In the genomic region with DNA sequence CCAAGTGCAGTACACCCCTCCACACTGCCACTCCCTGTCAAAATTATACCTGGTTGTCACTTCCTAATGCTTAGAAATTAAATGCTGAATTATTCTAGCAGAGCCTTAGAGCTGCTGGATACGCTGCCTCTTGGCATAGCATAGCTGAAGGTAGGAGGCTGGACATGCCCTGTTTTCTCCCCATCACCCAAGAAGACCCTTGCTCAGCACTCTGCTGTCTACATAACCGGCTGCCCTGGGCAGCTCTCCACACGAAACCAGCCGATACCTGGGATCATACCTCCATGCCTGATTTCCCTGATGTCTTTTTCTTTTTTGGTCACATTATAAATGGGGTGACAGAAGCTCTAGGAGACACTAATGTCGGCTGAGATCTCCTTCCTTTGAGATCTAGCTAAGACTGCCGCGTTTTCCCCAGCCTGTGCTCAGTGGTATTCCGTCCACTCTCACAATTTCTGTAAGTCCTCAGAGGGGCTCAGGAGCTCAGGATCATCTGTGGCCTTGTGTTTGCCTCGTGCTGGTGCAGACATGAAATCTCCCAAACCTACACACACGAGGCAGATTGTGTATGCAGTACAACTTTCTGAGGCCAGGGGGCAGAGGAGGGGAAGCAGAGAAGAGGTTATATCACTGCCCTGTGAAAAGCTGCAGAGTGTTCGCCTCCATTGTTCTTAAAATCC, we compare ENCODE assay signal across 8 cellular contexts. TPM values are rescaled to one million over a fixed set of nuclear protein-coding genes. Genes with fewer than 3 reads are reported as not detected.
DNase-seq lines count a peak whose midpoint lies in the region; FAIRE-seq and TF ChIP-seq lines count a peak whose summit lies in the region.

No MANE protein-coding gene starts in this region.

- H3K4ac ChIP-seq in H1 (replicated peaks; ENCODE audit: insufficient read length, low read depth, low read length), result no peak overlapping the region

- peak; percentile 58 for FAIRE-seq in H1 (lab: Jason Lieb, UNC)

- H3K4me3 ChIP-seq in H1 (ENCODE audit: extremely low read depth in 1 of 4, insufficient read depth in 2 of 4, low read depth in 3 of 4, low read length in 4 of 4), result no peak overlapping the region

- no peak overlapping the region for H3K23ac ChIP-seq in H1 (ENCODE audit: insufficient read length)

- peak; percentile 53 for DNase-seq in DMS153 (lab: John Stamatoyannopoulos, UW)
- peak; percentile 43 for DNase-seq in HK-2 (ENCODE audit: unreplicated experiment)
- peak; percentile 7 for DNase-seq in NCI-H748 treated with DMSO at 0.1 percent for 48 hours (lab: John Stamatoyannopoulos, UW)
- peak; percentile 69 to 77 for DNase-seq in activated CD4-positive, alpha-beta T cell treated with anti-CD3 and anti-CD28 coated beads, Interleukin-2, amount 50 U/mL, for 48 hours
- peak in 1 of 2 experiments; percentile 84 for DNase-seq in H1 (ENCODE audit: low read depth in 1 of 2, low spot score in 2 of 2)
- DNase-seq in midbrain (lab: John Stamatoyannopoulos, UW), result peak; percentile 54
- DNase-seq in substantia nigra (lab: John Stamatoyannopoulos, UW), result peak in 29 of 49 donors; percentile 4 to 56 (median 21)
- no peak for DNase-seq in putamen (ENCODE audit: low spot score)

- no peak overlapping the region for H2BK120ac ChIP-seq in H1 (replicated peaks; ENCODE audit: low read depth, low read length)

- CTCF ChIA-PET in H1 (lab: Charles Lee; ENCODE audit: partially characterized antibody), result interaction anchor here (0.6 to 9.0 kb wide), 42 partner anchors 9 to 1638 kb away, joined by 3 to 202 read pairs (median 6); a partner anchor contains a TSS

- peaks cover 0 to 2% (median 0%) of the 10 kb centered on the region in 4 experiments; a peak in 2 of 7 replicates for H3K4me1 ChIP-seq in H1 (replicated peaks in 1 of 4; ENCODE audit: control insufficient read depth in 3 of 4, insufficient read depth in 4 of 4, low read length in 3 of 4)

- peak; percentile 58 to 88 (median 70) for TF ChIP-seq CTCF in H1 (IDR thresholded peaks at IDR 0.05; ENCODE audit: control extremely low read depth in 1 of 3, insufficient read depth in 1 of 3, low read depth in 1 of 3, low read length in 3 of 3)

- 74% methylated on average over 11 of the region's 11 CpGs; no CpG with 5 or more reads in 1 of the 2 experiments for WGBS in H1 (ENCODE audit: extremely low coverage in 1 of 2, insufficient coverage in 1 of 2, insufficient read length in 1 of 2, insufficient replicate concordance in 2 of 2, low coverage in 1 of 2, low lambda C conversion rate in 2 of 2, missing lambda C conversion rate in 1 of 2), 2 experiments

- no peaks in the 10 kb centered on the region for H3K79me1 ChIP-seq in H1 (ENCODE audit: low read depth, low read length)

- H3K27me3 ChIP-seq in H1 (replicated peaks in 1 of 4; ENCODE audit: control insufficient read depth in 3 of 4, extremely low read depth in 1 of 4, insufficient read depth in 3 of 4, low read length in 3 of 4), result no peaks in the 10 kb centered on the region; a peak in 1 of 7 replicates

- H3K14ac ChIP-seq in H1 (ENCODE audit: insufficient read length), result no peak overlapping the region

- no peak overlapping the region for H4K91ac ChIP-seq in H1 (replicated peaks; ENCODE audit: insufficient read length, low read length)

- POLR2A ChIA-PET in H1 (lab: Charles Lee; ENCODE audit: partially characterized antibody), result interaction anchor here (1.1 to 4.9 kb wide), 3 partner anchors 34 to 109 kb away, joined by 3 to 16 read pairs (median 6); a partner anchor contains a TSS

- no peak overlapping the region for H3K4me2 ChIP-seq in H1 (ENCODE audit: insufficient read depth in 1 of 2, low read depth in 2 of 2, low read length in 2 of 2)

- H3K56ac ChIP-seq in H1 (replicated peaks; ENCODE audit: insufficient read length, low read depth, low read length), result no peak overlapping the region

- H2BK5ac ChIP-seq in H1 (ENCODE audit: low read depth, low read length), result no peak overlapping the region

- no peaks in the 10 kb centered on the region for H3K36me3 ChIP-seq in H1 (ENCODE audit: control insufficient read depth in 2 of 4, insufficient read depth in 4 of 4, low read length in 3 of 4)

- H3K18ac ChIP-seq in H1 (ENCODE audit: extremely low read depth, low read length), result peak overlapping the region; percentile 38; the same call in 1 of the 2 replicates

- H3K27ac ChIP-seq in H1 (ENCODE audit: low read depth, low read length), result no peak overlapping the region
- H3K27ac ChIP-seq in substantia nigra (ENCODE audit: low read depth, low read length, poor library complexity, severe bottlenecking), result no peak overlapping the region

- no peak overlapping the region for H3K9ac ChIP-seq in H1 (replicated peaks in 1 of 4; ENCODE audit: extremely low read depth in 1 of 4, low read depth in 3 of 4, low read length in 3 of 4)

- 0 out of 2 replicates have a peak overlapping the region, but pooled peaks have one; percentile 72 for H2BK15ac ChIP-seq in H1 (ENCODE audit: low read length)

- H3K23me2 ChIP-seq in H1 (ENCODE audit: low read depth, low read length), result no peaks in the 10 kb centered on the region

- no peak overlapping the region for H2BK20ac ChIP-seq in H1 (ENCODE audit: low read length)

- TF ChIP-seq EP300 in H1 (IDR thresholded peaks at IDR 0.05; ENCODE audit: borderline replicate concordance in 1 of 2, low read depth in 2 of 2, low read length in 2 of 2), result no peak

- H3K9me3 ChIP-seq in H1 (ENCODE audit: insufficient read depth in 2 of 2, low read depth in 1 of 2, low read length in 1 of 2), result no peaks in the 10 kb centered on the region

- H4K5ac ChIP-seq in H1 (ENCODE audit: insufficient read length, low read depth, low read length), result no peak overlapping the region

- peak overlapping the region; percentile 96 for H2AFZ ChIP-seq in H1 (ENCODE audit: low read length)

- no peak overlapping the region for H2BK12ac ChIP-seq in H1 (ENCODE audit: low read depth, low read length)

- no peaks in the 10 kb centered on the region for H3K79me2 ChIP-seq in H1 (ENCODE audit: control insufficient read depth in 1 of 2, insufficient read depth in 2 of 2, low read length in 2 of 2)

- peak; percentile 61 to 66 for TF ChIP-seq RAD21 in H1 (IDR thresholded peaks at IDR 0.05 in 1 of 2, conservative IDR thresholded peaks at IDR 0.05 in 1 of 2; ENCODE audit: low read depth in 2 of 2, low read length in 2 of 2)

- TF ChIP-seq POLR2A in H1 (IDR thresholded peaks at IDR 0.05; ENCODE audit: control extremely low read depth in 1 of 2, low read depth in 2 of 2, low read length in 2 of 2), result no peak

- no peak overlapping the region for H2AK5ac ChIP-seq in H1 (ENCODE audit: low read depth, low read length)

- H4K8ac ChIP-seq in H1 (ENCODE audit: extremely low read depth, insufficient read depth, low read length), result no peak overlapping the region

- no peaks in the 10 kb centered on the region for H4K20me1 ChIP-seq in H1 (replicated peaks in 1 of 2; ENCODE audit: control insufficient read depth in 1 of 2, insufficient read depth in 2 of 2, low read length in 2 of 2)

TF ChIP-seq in H1, 55 proteins besides CTCF, POLR2A, EP300 and RAD21 (continues in another document):
- TF ChIP-seq, protein P1, sequence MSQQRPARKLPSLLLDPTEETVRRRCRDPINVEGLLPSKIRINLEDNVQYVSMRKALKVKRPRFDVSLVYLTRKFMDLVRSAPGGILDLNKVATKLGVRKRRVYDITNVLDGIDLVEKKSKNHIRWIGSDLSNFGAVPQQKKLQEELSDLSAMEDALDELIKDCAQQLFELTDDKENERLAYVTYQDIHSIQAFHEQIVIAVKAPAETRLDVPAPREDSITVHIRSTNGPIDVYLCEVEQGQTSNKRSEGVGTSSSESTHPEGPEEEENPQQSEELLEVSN (IDR thresholded peaks at IDR 0.05), result peak; percentile 89
- no peak for TF ChIP-seq RFX5 (IDR thresholded peaks at IDR 0.05; ENCODE audit: borderline replicate concordance, low read depth, low read length)

RNA-seq across cellular contexts. Expression of a gene that starts 13.5 kb away (rescaled TPM):
- not detected in 2 replicates for total RNA-seq in H1 (2021; fragmentation: NEBNext Ultra II Directional; extraction: Animal tissue kit (Norgen Biotek cat#: 25700))
- polyA plus RNA-seq in H1 (2011; rRNA removed), result 0.15 and 0.20 TPM in 2 replicates
- polyA plus RNA-seq in H1 (2011; cell fraction: cytosol; rRNA removed), result 0.19 TPM
- 0.77 TPM for polyA plus RNA-seq in H1 (2011; cell fraction: nucleus; rRNA removed)
- 0.13 to 0.35 TPM (median 0.26 TPM) in 4 replicates for polyA plus RNA-seq in H1 (2012, experiment 1 of 2)
- polyA plus RNA-seq in H1 (2012, experiment 2 of 2), result 0.17 TPM
- not detected for polyA plus RNA-seq in H1 (2013, experiment 1 of 2)
- 0.06 TPM for polyA plus RNA-seq in H1 (2013, experiment 2 of 2)
- 0.05 TPM in 1 of 2 replicates, not detected in the other for polyA minus RNA-seq in H1 (2011; rRNA and poly(A)+ RNA removed)
- not detected for polyA minus RNA-seq in H1 (2011; cell fraction: cytosol; rRNA and poly(A)+ RNA removed)
- polyA minus RNA-seq in H1 (2011; cell fraction: nucleus; rRNA and poly(A)+ RNA removed), result not detected

RNA-seq across cellular contexts. Expression of a gene that starts 30.4 kb away (rescaled TPM):
- total RNA-seq in H1 (2021; fragmentation: NEBNext Ultra II Directional; extraction: Animal tissue kit (Norgen Biotek cat#: 25700)), result 3.7 and 5.2 TPM in 2 replicates
- polyA plus RNA-seq in H1 (2011; rRNA removed), result 2.1 and 2.3 TPM in 2 replicates
- 2.6 TPM for polyA plus RNA-seq in H1 (2011; cell fraction: cytosol; rRNA removed)
- polyA plus RNA-seq in H1 (2011; cell fraction: nucleus; rRNA removed), result 6.9 TPM
- 2.0 to 3.9 TPM (median 3.1 TPM) in 4 replicates for polyA plus RNA-seq in H1 (2012, experiment 1 of 2)
- 0.81 TPM for polyA plus RNA-seq in H1 (2012, experiment 2 of 2)
- 2.4 TPM for polyA plus RNA-seq in H1 (2013, experiment 1 of 2)
- 2.0 TPM for polyA plus RNA-seq in H1 (2013, experiment 2 of 2)
- 4.3 and 4.8 TPM in 2 replicates for polyA minus RNA-seq in H1 (2011; rRNA and poly(A)+ RNA removed)
- 3.9 TPM for polyA minus RNA-seq in H1 (2011; cell fraction: cytosol; rRNA and poly(A)+ RNA removed)
- polyA minus RNA-seq in H1 (2011; cell fraction: nucleus; rRNA and poly(A)+ RNA removed), result 10.8 TPM

RNA-seq across cellular contexts. Expression of a gene that starts 36.1 kb away (rescaled TPM):
- total RNA-seq in H1 (2021; fragmentation: NEBNext Ultra II Directional; extraction: Animal tissue kit (Norgen Biotek cat#: 25700)), result 40.7 and 43.8 TPM in 2 replicates
- polyA plus RNA-seq in H1 (2011; rRNA removed), result 56.0 and 78.1 TPM in 2 replicates
- 57.8 TPM for polyA plus RNA-seq in H1 (2011; cell fraction: cytosol; rRNA removed)
- polyA plus RNA-seq in H1 (2011; cell fraction: nucleus; rRNA removed), result 233 TPM
- polyA plus RNA-seq in H1 (2012, experiment 1 of 2), result 29.0 to 50.0 TPM (median 45.0 TPM) in 4 replicates
- polyA plus RNA-seq in H1 (2012, experiment 2 of 2), result 37.3 TPM
- 28.7 TPM for polyA plus RNA-seq in H1 (2013, experiment 1 of 2)
- 24.7 TPM for polyA plus RNA-seq in H1 (2013, experiment 2 of 2)
- 35.2 and 46.9 TPM in 2 replicates for polyA minus RNA-seq in H1 (2011; rRNA and poly(A)+ RNA removed)
- 25.0 TPM for polyA minus RNA-seq in H1 (2011; cell fraction: cytosol; rRNA and poly(A)+ RNA removed)
- 54.0 TPM for polyA minus RNA-seq in H1 (2011; cell fraction: nucleus; rRNA and poly(A)+ RNA removed)

RNA-seq across cellular contexts. Expression of a gene that starts 54.0 kb away (rescaled TPM):
- total RNA-seq in H1 (2021; fragmentation: NEBNext Ultra II Directional; extraction: Animal tissue kit (Norgen Biotek cat#: 25700)), result 233 and 247 TPM in 2 replicates
- polyA plus RNA-seq in H1 (2011; rRNA removed), result 435 and 468 TPM in 2 replicates
- polyA plus RNA-seq in H1 (2011; cell fraction: cytosol; rRNA removed), result 446 TPM
- polyA plus RNA-seq in H1 (2011; cell fraction: nucleus; rRNA removed), result 383 TPM
- polyA plus RNA-seq in H1 (2012, experiment 1 of 2), result 242 to 347 TPM (median 333 TPM) in 4 replicates
- polyA plus RNA-seq in H1 (2012, experiment 2 of 2), result 451 TPM
- polyA plus RNA-seq in H1 (2013, experiment 1 of 2), result 385 TPM
- 366 TPM for polyA plus RNA-seq in H1 (2013, experiment 2 of 2)
- polyA minus RNA-seq in H1 (2011; rRNA and poly(A)+ RNA removed), result 41.0 and 41.2 TPM in 2 replicates
- 77.0 TPM for polyA minus RNA-seq in H1 (2011; cell fraction: cytosol; rRNA and poly(A)+ RNA removed)
- 58.2 TPM for polyA minus RNA-seq in H1 (2011; cell fraction: nucleus; rRNA and poly(A)+ RNA removed)
